ENCODE assay signal across 8 cellular contexts in the genomic region with DNA sequence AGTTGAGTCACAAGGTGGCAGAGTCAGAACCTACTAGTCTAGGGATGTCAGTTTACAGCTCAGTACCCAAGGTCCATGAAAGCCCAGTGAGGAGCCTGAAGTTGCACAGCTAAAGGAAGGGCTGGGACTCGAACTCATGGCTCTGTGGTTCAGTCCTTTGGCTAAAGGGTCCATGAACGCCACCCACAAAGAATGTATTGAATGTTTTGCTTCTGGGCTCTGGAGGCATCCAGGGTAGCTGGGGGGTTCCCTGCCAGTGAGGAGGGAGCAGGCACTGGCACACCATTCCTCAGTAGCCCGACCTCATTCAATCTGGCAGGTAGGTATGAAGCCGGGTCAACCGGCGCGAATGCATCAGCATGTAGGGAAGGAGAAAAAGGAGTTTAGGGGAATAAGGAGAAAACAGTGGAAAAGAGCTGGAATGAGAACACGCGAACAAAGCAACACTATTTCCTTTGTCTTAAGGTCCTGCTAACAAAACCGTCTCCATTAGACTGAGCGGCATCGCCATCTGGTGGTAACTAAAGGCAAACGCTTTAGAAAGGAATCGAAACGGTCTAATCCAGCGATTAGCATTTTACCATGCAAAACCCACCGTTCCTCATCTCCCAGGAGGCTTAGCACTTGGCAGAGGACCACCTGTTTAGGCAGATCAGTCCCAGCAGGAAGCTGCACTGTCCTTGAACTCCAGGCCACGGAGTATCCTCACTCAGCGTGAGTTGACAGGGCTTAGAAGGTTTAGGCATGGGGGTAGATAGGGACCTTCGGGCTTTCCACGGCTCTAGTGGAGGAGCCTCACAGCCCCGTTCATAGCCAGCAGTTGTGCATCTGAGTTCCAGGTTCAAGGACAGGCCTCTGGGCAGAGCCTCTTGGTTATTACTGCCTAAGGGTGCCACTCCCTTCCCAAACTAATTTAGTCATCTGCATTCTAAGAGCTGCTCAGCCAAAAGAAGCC.
DNase-seq lines count a peak whose midpoint lies in the region; ATAC-seq and TF ChIP-seq lines count a peak whose summit lies in the region.

No MANE protein-coding gene starts in this region.

- no peaks in the 10 kb centered on the region for H3K9me3 Mint-ChIP-seq in activated T-helper 1 cell treated with anti-CD3 and anti-CD28 coated beads, Interleukin-12 subunit alpha, Interleukin-12 subunit beta, Interleukin-2, Interleukin-4 antibody, amounts not matched to agents 30 ng/mL and 10 ng/mL and 1 ng/mL, durations not matched to agents 14 hours and 24 hours and 36 hours
- no peaks in the 10 kb centered on the region for H3K9me3 Mint-ChIP-seq in naive thymus-derived CD8-positive, alpha-beta T cell
- no peaks in the 10 kb centered on the region for H3K9me3 Mint-ChIP-seq in stimulated activated naive CD8-positive, alpha-beta T cell treated with anti-CD3 and anti-CD28 coated beads, Interleukin-15, amount 100 ng/mL, for 72 hours

- TF ChIP-seq CTCF in fibroblast of mammary gland (conservative IDR thresholded peaks at IDR 0.05; ENCODE audit: control insufficient read depth, insufficient read depth, low read depth, low read length): peak; percentile 94

- TF ChIP-seq EP300 in Ishikawa (IDR thresholded peaks at IDR 0.05; ENCODE audit: borderline replicate concordance): no peak

- TF ChIP-seq RAD21 in Ishikawa (IDR thresholded peaks at IDR 0.05; ENCODE audit: low read depth): peak; percentile 52

- peaks cover 9% of the 10 kb centered on the region for H3K36me3 Mint-ChIP-seq in activated T-helper 1 cell treated with anti-CD3 and anti-CD28 coated beads, Interleukin-12 subunit alpha, Interleukin-12 subunit beta, Interleukin-2, Interleukin-4 antibody, amounts not matched to agents 30 ng/mL and 10 ng/mL and 1 ng/mL, durations not matched to agents 14 hours and 24 hours and 36 hours (ENCODE audit: low read depth)
- peaks cover 0 to 24% (median 2%) of the 10 kb centered on the region in 3 donors for H3K36me3 Mint-ChIP-seq in naive thymus-derived CD8-positive, alpha-beta T cell

- POLR2A ChIA-PET in naive thymus-derived CD8-positive, alpha-beta T cell (lab: Charles Lee): no interaction called here

- peak overlapping the region; percentile 30 for H3K27ac Mint-ChIP-seq in activated T-helper 1 cell treated with anti-CD3 and anti-CD28 coated beads, Interleukin-12 subunit alpha, Interleukin-12 subunit beta, Interleukin-2, Interleukin-4 antibody, amounts not matched to agents 30 ng/mL and 10 ng/mL and 1 ng/mL, durations not matched to agents 14 hours and 24 hours and 36 hours
- peak overlapping the region in 8 of 10 donors; percentile 18 to 79 (median 40) for H3K27ac Mint-ChIP-seq in naive thymus-derived CD8-positive, alpha-beta T cell
- H3K27ac Mint-ChIP-seq in stimulated activated naive CD8-positive, alpha-beta T cell treated with anti-CD3 and anti-CD28 coated beads, Interleukin-15, amount 100 ng/mL, for 72 hours: peak overlapping the region; percentile 50 to 83

- peaks cover 14% of the 10 kb centered on the region for H3K4me1 Mint-ChIP-seq in activated T-helper 1 cell treated with anti-CD3 and anti-CD28 coated beads, Interleukin-12 subunit alpha, Interleukin-12 subunit beta, Interleukin-2, Interleukin-4 antibody, amounts not matched to agents 30 ng/mL and 10 ng/mL and 1 ng/mL, durations not matched to agents 14 hours and 24 hours and 36 hours (ENCODE audit: low read depth)
- peaks cover 14 to 23% (median 18%) of the 10 kb centered on the region in 4 donors for H3K4me1 Mint-ChIP-seq in naive thymus-derived CD8-positive, alpha-beta T cell
- peaks cover 24% of the 10 kb centered on the region for H3K4me1 Mint-ChIP-seq in stimulated activated naive CD8-positive, alpha-beta T cell treated with anti-CD3 and anti-CD28 coated beads, Interleukin-15, amount 100 ng/mL, for 72 hours

- intact Hi-C loops in activated T-helper 1 cell treated with anti-CD3 and anti-CD28 coated beads, Interleukin-12 subunit alpha, Interleukin-12 subunit beta, Interleukin-2, Interleukin-4 antibody, amounts not matched to agents 30 ng/mL and 10 ng/mL and 1 ng/mL, durations not matched to agents 14 hours and 24 hours and 36 hours (cut with micrococcal nuclease): loop anchor here (1.0 to 5.0 kb wide), 4 partner anchors 166 to 612 kb away; no protein-coding TSS in a partner anchor

- no peaks in the 10 kb centered on the region for H3K27me3 Mint-ChIP-seq in activated T-helper 1 cell treated with anti-CD3 and anti-CD28 coated beads, Interleukin-12 subunit alpha, Interleukin-12 subunit beta, Interleukin-2, Interleukin-4 antibody, amounts not matched to agents 30 ng/mL and 10 ng/mL and 1 ng/mL, durations not matched to agents 14 hours and 24 hours and 36 hours (ENCODE audit: insufficient read depth)
- H3K27me3 Mint-ChIP-seq in naive thymus-derived CD8-positive, alpha-beta T cell: no peaks in the 10 kb centered on the region
- no peaks in the 10 kb centered on the region for H3K27me3 Mint-ChIP-seq in stimulated activated naive CD8-positive, alpha-beta T cell treated with anti-CD3 and anti-CD28 coated beads, Interleukin-15, amount 100 ng/mL, for 72 hours

- peak in 1 of 2 donors; percentile 42 for ATAC-seq in naive thymus-derived CD8-positive, alpha-beta T cell
- ATAC-seq in stimulated activated naive CD8-positive, alpha-beta T cell treated with anti-CD3 and anti-CD28 coated beads, Interleukin-15, amount 100 ng/mL, for 72 hours: no peak
- ATAC-seq in HG03280 (IDR thresholded peaks at IDR 0.05; ENCODE audit: unreplicated experiment): no peak

- peak overlapping the region; percentile 50 for H3K4me3 Mint-ChIP-seq in activated T-helper 1 cell treated with anti-CD3 and anti-CD28 coated beads, Interleukin-12 subunit alpha, Interleukin-12 subunit beta, Interleukin-2, Interleukin-4 antibody, amounts not matched to agents 30 ng/mL and 10 ng/mL and 1 ng/mL, durations not matched to agents 14 hours and 24 hours and 36 hours
- H3K4me3 Mint-ChIP-seq in naive thymus-derived CD8-positive, alpha-beta T cell: peak overlapping the region in 7 of 10 donors; percentile 30 to 67 (median 59)
- H3K4me3 Mint-ChIP-seq in stimulated activated naive CD8-positive, alpha-beta T cell treated with anti-CD3 and anti-CD28 coated beads, Interleukin-15, amount 100 ng/mL, for 72 hours: peak overlapping the region; percentile 58 to 65

- no peak overlapping the region for H3K4me3 ChIP-seq in fibroblast of mammary gland (ENCODE audit: control insufficient read depth, low read depth, low read length)

- DNase-seq in COR-L47 (lab: John Stamatoyannopoulos, UW) (peak; percentile 81), OCI-M2 (lab: John Stamatoyannopoulos, UW; ENCODE audit: unreplicated experiment) (peak; percentile 77), fibroblast of mammary gland (ENCODE audit: low read depth) (peak; percentile 86)
- DNase-seq in activated T-helper 1 cell treated with anti-CD3 and anti-CD28 coated beads, Interleukin-12 subunit alpha, Interleukin-12 subunit beta, Interleukin-2, Interleukin-4 antibody, amounts not matched to agents 30 ng/mL and 10 ng/mL and 1 ng/mL, durations not matched to agents 14 hours and 24 hours and 36 hours (ENCODE audit: low spot score): peak; percentile 42
- DNase-seq in naive thymus-derived CD8-positive, alpha-beta T cell: peak; percentile 24 to 76 (median 48)
- peak; percentile 54 to 59 for DNase-seq in stimulated activated naive CD8-positive, alpha-beta T cell treated with anti-CD3 and anti-CD28 coated beads, Interleukin-15, amount 100 ng/mL, for 72 hours

TF ChIP-seq in Ishikawa, 13 proteins besides CTCF, POLR2A, EP300 and RAD21:
- no peak for TF ChIP-seq EGR1 (IDR thresholded peaks at IDR 0.05)
- TF ChIP-seq CREB1 (IDR thresholded peaks at IDR 0.05; ENCODE audit: low read depth): no peak
